ENCODE assay signal across 13 cellular contexts in the genomic region with DNA sequence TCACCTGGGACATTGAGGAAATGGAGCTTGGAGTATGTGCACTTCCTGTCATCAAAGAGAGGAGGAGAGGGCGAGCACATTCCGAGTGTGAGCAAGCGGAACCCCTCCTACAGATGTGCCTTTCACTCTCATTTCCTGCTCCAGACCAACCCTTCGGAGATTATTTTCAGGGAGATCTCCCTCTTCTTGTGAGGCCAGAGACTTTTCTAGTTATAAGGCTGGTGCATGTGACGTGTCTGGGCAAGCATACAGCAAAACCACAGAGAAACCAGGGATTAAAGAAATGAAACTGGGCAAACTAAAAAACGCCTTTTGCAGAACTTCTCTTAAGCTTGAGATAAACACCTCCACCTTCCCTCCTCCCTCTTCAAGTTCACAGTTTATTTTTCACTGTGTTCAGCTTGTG.
A peak's percentile ranks its signal among the peaks of the same experiment; 100 is the strongest.
DNase-seq lines count a peak whose midpoint lies in the region; ATAC-seq and TF ChIP-seq lines count a peak whose summit lies in the region.
"Had no signal": no experiment of that assay in that cellular context is flagged by ENCODE, and none has a peak within 500 bp of the region (broad histone marks: within the 10 kb centered on the region; RNA-seq: fewer than 3 reads in every experiment).

No MANE protein-coding gene starts in this region.

- H3K4me1 ChIP-seq in stomach = peaks cover 0 to 17% (median 9%) of the 10 kb centered on the region in 4 donors

- BruUV-seq in Calu3 (replicated peaks; lab: Mats Ljungman, UMichigan) = no TSS peak

- intact Hi-C loops in stomach (cut with DNase I; ENCODE audit: low total_unique reads) = no loop called here
- intact Hi-C loops in Calu3 (cut with micrococcal nuclease; ENCODE audit: unreplicated experiment) = no loop called here

- no peaks in the 10 kb centered on the region for H3K9me3 Mint-ChIP-seq in Calu3 (ENCODE audit: low read depth, unreplicated experiment)

- H3K4me3 Mint-ChIP-seq in Calu3 (ENCODE audit: low read depth, unreplicated experiment) = no peak overlapping the region
- H3K4me3 Mint-ChIP-seq: activated naive CD4-positive, alpha-beta T cell treated with anti-CD3 and anti-CD28 coated beads, Interleukin-2, amount 50 U/mL, for 24 hours had no signal

- CTCF ChIA-PET in Calu3 (lab: Charles Lee) = no interaction called here

- H3K27me3 Mint-ChIP-seq in Calu3 (ENCODE audit: unreplicated experiment) = peaks cover 35% of the 10 kb centered on the region

- no peaks in the 10 kb centered on the region for H3K9me3 ChIP-seq in stomach
- H3K9me3 ChIP-seq: sigmoid colon had no signal

- no peak overlapping the region for H3K27ac ChIP-seq in stomach
- H3K27ac ChIP-seq: C4-2B, sigmoid colon had no signal

- H3K27me3 ChIP-seq in stomach = no peaks in the 10 kb centered on the region
- H3K27me3 ChIP-seq: sigmoid colon had no signal

- H3K36me3 ChIP-seq in stomach = no peaks in the 10 kb centered on the region
- H3K36me3 ChIP-seq: sigmoid colon had no signal

- peak; percentile 38 for ATAC-seq in HG02610 (IDR thresholded peaks at IDR 0.05; ENCODE audit: unreplicated experiment)

- no peak for TF ChIP-seq EP300 in stomach (IDR thresholded peaks at IDR 0.05)

- no peak overlapping the region for H3K27ac Mint-ChIP-seq in Calu3 (ENCODE audit: unreplicated experiment)
- H3K27ac Mint-ChIP-seq: activated naive CD4-positive, alpha-beta T cell treated with anti-CD3 and anti-CD28 coated beads, Interleukin-2, amount 50 U/mL, for 24 hours had no signal

- H3K4me1 Mint-ChIP-seq in Calu3 (ENCODE audit: low read depth, unreplicated experiment) = peaks cover 8% of the 10 kb centered on the region
- H3K4me1 Mint-ChIP-seq: activated naive CD4-positive, alpha-beta T cell treated with anti-CD3 and anti-CD28 coated beads, Interleukin-2, amount 50 U/mL, for 24 hours had no signal

- TF ChIP-seq POLR2A in stomach (IDR thresholded peaks at IDR 0.05) = no peak

- no peaks in the 10 kb centered on the region for H3K36me3 Mint-ChIP-seq in Calu3 (ENCODE audit: insufficient read depth, unreplicated experiment)
- H3K36me3 Mint-ChIP-seq: activated naive CD4-positive, alpha-beta T cell treated with anti-CD3 and anti-CD28 coated beads, Interleukin-2, amount 50 U/mL, for 24 hours had no signal

- TF ChIP-seq CTCF in stomach (IDR thresholded peaks at IDR 0.05) (no peak), Calu3 (IDR thresholded peaks at IDR 0.05; ENCODE audit: unreplicated experiment) (no peak)

- no peak overlapping the region for H3K4me3 ChIP-seq in stomach
- H3K4me3 ChIP-seq: sigmoid colon had no signal

- WGBS in stomach, 5 donors = 49 to 56% (median 50%) methylated on average over 6 of the region's 6 CpGs

- DNase-seq in AG08395 (ENCODE audit: low spot score) = peak; percentile 31
- peak; percentile 38 for DNase-seq in astrocyte of the hippocampus (ENCODE audit: low read depth, low spot score)
- peak; percentile 33 for DNase-seq in kidney glomerular epithelial cell (lab: John Stamatoyannopoulos, UW)
- DNase-seq in SIG-M5 (lab: John Stamatoyannopoulos, UW) = no peak
- no peak for DNase-seq in stomach
- DNase-seq in Calu3 = no peak
- DNase-seq in NCI-H1105 treated with DMSO at 0.1 percent for 48 hours (lab: John Stamatoyannopoulos, UW) = no peak
- DNase-seq: NCI-H187, sigmoid colon, T1000 had no signal

Comparison
In these comparisons a context has a peak if more than half of its experiments do, and no peak if none do; other contexts are left out.
1. DNase-seq: peak in AG08395 (single experiment), astrocyte of the hippocampus (single experiment) and kidney glomerular epithelial cell (single experiment); none in SIG-M5 (single experiment), stomach (single experiment), Calu3 (single experiment) and NCI-H1105 treated with DMSO at 0.1 percent for 48 hours (single experiment).